Comparison of ENCODE assay signal across 8 cellular contexts in genomic region chr1:3453891-3454810, GRCh38. TPM values are rescaled to one million over a fixed set of nuclear protein-coding genes. Genes with fewer than 3 reads are reported as not detected.
DNase-seq lines count a peak whose midpoint lies in the region; ATAC-seq and TF ChIP-seq lines count a peak whose summit lies in the region.

TSS of gene ARHGEF16 (plus strand) at chr1:3454665. CDS start at chr1:3463085, 8,420 bp downstream.

- DNase-seq in SIG-M5 treated with dmso at 0.1 percent for 504 hours (lab: John Stamatoyannopoulos, UW; ENCODE audit: unreplicated experiment) (peak; percentile 28), SIG-M5 (lab: John Stamatoyannopoulos, UW) (no peak), NCI-H2171 treated with DMSO at 0.1 percent for 48 hours (lab: John Stamatoyannopoulos, UW) (peak; percentile 71), omental fat pad (ENCODE audit: low spot score) (no peak)
- DNase-seq in activated effector memory CD4-positive, alpha-beta T cell treated with Interleukin-2 at 50 U/mL for 16 hours = peak; percentile 14

- TF ChIP-seq CTCF in gastroesophageal sphincter (IDR thresholded peaks at IDR 0.05) (peak in 3 of 4 experiments; percentile 18 to 54 (median 34)), omental fat pad (IDR thresholded peaks at IDR 0.05) (no peak)

- peak; percentile 50 for ATAC-seq in gastroesophageal sphincter
- ATAC-seq in omental fat pad (ENCODE audit: low FRiP score) = peak; percentile 50
- no peak for ATAC-seq in HG02571 (IDR thresholded peaks at IDR 0.05; ENCODE audit: unreplicated experiment)
- no peak for ATAC-seq in GM21360 (IDR thresholded peaks at IDR 0.05; ENCODE audit: unreplicated experiment)

- no peaks in the 10 kb centered on the region for H3K36me3 ChIP-seq in gastroesophageal sphincter

- peak within 1 kb of the TSS in 3 of 4 donors; percentile 41 to 69 (median 51) for H3K27ac ChIP-seq in gastroesophageal sphincter

- peak within 1 kb of the TSS; percentile 26 to 57 for H3K4me3 ChIP-seq in gastroesophageal sphincter

- no peak for TF ChIP-seq POLR2A in gastroesophageal sphincter (IDR thresholded peaks at IDR 0.05)

- no peaks in the 10 kb centered on the region for H3K9me3 ChIP-seq in gastroesophageal sphincter

- H3K4me1 ChIP-seq in gastroesophageal sphincter = peaks cover 0 to 39% (median 13%) of the 10 kb centered on the region in 3 donors

- peaks cover 83% of the 10 kb centered on the region for H3K27me3 ChIP-seq in gastroesophageal sphincter

- no peak for TF ChIP-seq EP300 in gastroesophageal sphincter (IDR thresholded peaks at IDR 0.05)

- WGBS in gastroesophageal sphincter (ENCODE audit: low coverage in 1 of 2), 2 donors = no CpG with 5 or more reads among the region's 84 CpGs

RNA-seq across cellular contexts. Expression of gene ARHGEF16, which starts in this region (rescaled TPM):
- total RNA-seq in gastroesophageal sphincter (1 to 10 TPM in 1 of 4 donors, under 1 TPM in 3; 0.54 to 2.3 (median 0.87) TPM), omental fat pad (1 to 10 TPM in 3 of 4 donors, under 1 TPM in 1; 0.36 to 3.2 (median 1.9) TPM)

Comparison
In these comparisons a context has a peak if more than half of its experiments do, and no peak if none do; other contexts are left out.
1. DNase-seq: peak in SIG-M5 treated with dmso at 0.1 percent for 504 hours (single experiment), NCI-H2171 treated with DMSO at 0.1 percent for 48 hours (single experiment) and activated effector memory CD4-positive, alpha-beta T cell treated with Interleukin-2 at 50 U/mL for 16 hours (single experiment); none in SIG-M5 (single experiment) and omental fat pad (single experiment).
2. ATAC-seq: peak in gastroesophageal sphincter (single experiment) and omental fat pad (single experiment); none in HG02571 (single experiment) and GM21360 (single experiment).
3. CTCF ChIP-seq: peak in gastroesophageal sphincter (3 of 4); none in omental fat pad (0 of 3).